In genomic region chr3:9797196-9797945, GRCh38 we compare ENCODE assay signal across 1 cellular context.
TF ChIP-seq lines count a peak whose summit lies in the region.

No MANE protein-coding gene starts in this region.

TF ChIP-seq in SK-N-SH, 30 proteins besides CTCF, POLR2A, EP300 and RAD21:
- TF ChIP-seq YY1 (IDR thresholded peaks at IDR 0.05; ENCODE audit: low read depth) (no peak), SIN3A (IDR thresholded peaks at IDR 0.05; ENCODE audit: borderline replicate concordance, low read depth, low read length) (no peak), GATA2 (CRISPR knock-in tag; IDR thresholded peaks at IDR 0.05) (no peak), USF2 (IDR thresholded peaks at IDR 0.05; ENCODE audit: borderline replicate concordance, low read depth, low read length) (no peak), CHD2 (IDR thresholded peaks at IDR 0.05; ENCODE audit: low read length, partially characterized antibody) (no peak), GABPA (IDR thresholded peaks at IDR 0.05; ENCODE audit: low read depth) (no peak), PBX3 (IDR thresholded peaks at IDR 0.05) (no peak), ZBTB33 (IDR thresholded peaks at IDR 0.05; ENCODE audit: borderline replicate concordance, low read depth) (no peak), RXRA (IDR thresholded peaks at IDR 0.05; ENCODE audit: borderline replicate concordance, low read depth) (no peak), POLR2AphosphoS5 (IDR thresholded peaks at IDR 0.05; ENCODE audit: low read depth, low read length) (no peak), MAX (IDR thresholded peaks at IDR 0.05; ENCODE audit: low read depth) (no peak)
TF ChIP-seq in SK-N-SH: peak in this region for 0.
